Comparison of ENCODE assay signal across 8 cellular contexts in genomic region chr3:66038384-66038725, GRCh38. TPM values are rescaled to one million over a fixed set of nuclear protein-coding genes. Genes with fewer than 3 reads are reported as not detected.
DNase-seq lines count a peak whose midpoint lies in the region; ATAC-seq and TF ChIP-seq lines count a peak whose summit lies in the region.

No MANE protein-coding gene starts in this region.

- H3K4me3 ChIP-seq in astrocyte of the spinal cord (ENCODE audit: low read depth, low read length) (peak overlapping the region; percentile 82), left lung (peak overlapping the region; percentile 61 to 78), transverse colon (peak overlapping the region; percentile 67 to 76 (median 73))

- TF ChIP-seq POLR2A in transverse colon (IDR thresholded peaks at IDR 0.05), result no peak

- H3K4me1 Mint-ChIP-seq in activated CD4-positive, alpha-beta T cell treated with anti-CD3 and anti-CD28 coated beads, Interleukin-2, amount 10 ng/mL, durations not matched to agents 24 days and 14 days, result peaks cover 12% of the 10 kb centered on the region

- H3K9me3 ChIP-seq in left lung, result no peaks in the 10 kb centered on the region
- no peaks in the 10 kb centered on the region for H3K9me3 ChIP-seq in transverse colon

- H3K27me3 Mint-ChIP-seq in activated CD4-positive, alpha-beta T cell treated with anti-CD3 and anti-CD28 coated beads, Interleukin-2, amount 10 ng/mL, durations not matched to agents 24 days and 14 days, result peaks cover 61% of the 10 kb centered on the region

- in situ Hi-C loops in astrocyte of the spinal cord (cut with HindIII; ENCODE audit: low sequenced_read_pairs), result no loop called here
- in situ Hi-C loops in transverse colon (cut with MboI; ENCODE audit: low pct_ligation_motif_present in 1 of 4, low pct_unique_long_range_greater_than_20kb in 1 of 4, low sequenced_read_pairs in 3 of 4), result no loop called here

- H3K9me3 Mint-ChIP-seq in activated CD4-positive, alpha-beta T cell treated with anti-CD3 and anti-CD28 coated beads, Interleukin-2, amount 10 ng/mL, durations not matched to agents 24 days and 14 days, result no peaks in the 10 kb centered on the region

- intact Hi-C loops in activated CD4-positive, alpha-beta T cell treated with anti-CD3 and anti-CD28 coated beads, Interleukin-2, amount 10 ng/mL, durations not matched to agents 24 days and 14 days (cut with micrococcal nuclease), result loop anchor here (10.0 kb wide), 1 partner anchor 266 kb away; no protein-coding TSS in a partner anchor
- intact Hi-C loops in left lung (cut with DNase I), result no loop called here
- intact Hi-C loops in transverse colon (cut with DNase I; ENCODE audit: low total_unique reads), result loop anchor here (10.0 kb wide), 1 partner anchor 106 kb away; no protein-coding TSS in a partner anchor

- no peak for TF ChIP-seq EP300 in transverse colon (IDR thresholded peaks at IDR 0.05; ENCODE audit: low read depth)

- peak overlapping the region; percentile 88 for H3K27ac Mint-ChIP-seq in activated CD4-positive, alpha-beta T cell treated with anti-CD3 and anti-CD28 coated beads, Interleukin-2, amount 10 ng/mL, durations not matched to agents 24 days and 14 days

- H3K4me1 ChIP-seq in left lung (peaks cover 0 to 6% of the 10 kb centered on the region in 2 donors), transverse colon (peaks cover 0 to 21% (median 13%) of the 10 kb centered on the region in 4 donors)

- no peak for TF ChIP-seq CTCF in astrocyte of the spinal cord (IDR thresholded peaks at IDR 0.05; ENCODE audit: low read depth, low read length)
- TF ChIP-seq CTCF in left lung (IDR thresholded peaks at IDR 0.05), result no peak
- TF ChIP-seq CTCF in transverse colon (IDR thresholded peaks at IDR 0.05), result no peak

- peaks cover 2% of the 10 kb centered on the region for H3K36me3 Mint-ChIP-seq in activated CD4-positive, alpha-beta T cell treated with anti-CD3 and anti-CD28 coated beads, Interleukin-2, amount 10 ng/mL, durations not matched to agents 24 days and 14 days (ENCODE audit: low read depth)

- H3K27ac ChIP-seq in left lung, result peak overlapping the region; percentile 88 to 95
- H3K27ac ChIP-seq in transverse colon, result peak overlapping the region; percentile 94 to 97 (median 95)

- H3K4me3 Mint-ChIP-seq in activated CD4-positive, alpha-beta T cell treated with anti-CD3 and anti-CD28 coated beads, Interleukin-2, amount 10 ng/mL, durations not matched to agents 24 days and 14 days, result peak overlapping the region; percentile 96

- WGBS in transverse colon (ENCODE audit: low coverage in 1 of 2), 2 donors, result 0 to 1% methylated on average over 8 to 25 of the region's 25 CpGs

- no peak for DNase-seq in activated CD4-positive, alpha-beta T cell treated with anti-CD3 and anti-CD28 coated beads, Interleukin-2, amount 10 ng/mL, durations not matched to agents 24 days and 14 days
- DNase-seq in activated CD4-positive, alpha-beta T cell treated with anti-CD3 and anti-CD28 coated beads, Interleukin-2, amount 50 U/mL, for 1 hour, result no peak
- no peak for DNase-seq in astrocyte of the spinal cord (ENCODE audit: low read depth, low spot score)
- DNase-seq in left lung, result peak in 1 of 2 donors; percentile 79
- no peak for DNase-seq in transverse colon
- no peak for DNase-seq in T-helper 9 cell
- DNase-seq in NCI-H526 (lab: John Stamatoyannopoulos, UW), result no peak

- ATAC-seq in HG03342 (IDR thresholded peaks at IDR 0.05; ENCODE audit: unreplicated experiment), result peak; percentile 13
- peak; percentile 31 for ATAC-seq in left lung

- H3K36me3 ChIP-seq in left lung (no peaks in the 10 kb centered on the region), transverse colon (no peaks in the 10 kb centered on the region)

- H3K27me3 ChIP-seq in left lung (peaks cover 0 to 50% of the 10 kb centered on the region in 2 donors), transverse colon (no peaks in the 10 kb centered on the region)

RNA-seq across cellular contexts. Expression of gene MAGI1, which starts 0.4 kb away (rescaled TPM):
- total RNA-seq in activated CD4-positive, alpha-beta T cell treated with anti-CD3 and anti-CD28 coated beads, Interleukin-2, amount 10 ng/mL, durations not matched to agents 24 days and 14 days, result 2.0 and 2.2 TPM in 2 replicates
- total RNA-seq in left lung, result 10 to 100 TPM; 27.4 to 31.6 TPM
- 100 to 1,000 TPM in 1 of 4 donors, 10 to 100 TPM in 3; 50.8 to 190 (median 67.4) TPM for total RNA-seq in transverse colon

Comparison
In these comparisons a context has a peak if more than half of its experiments do, and no peak if none do; other contexts are left out.
1. intact Hi-C loops: an anchor here in activated CD4-positive, alpha-beta T cell treated with anti-CD3 and anti-CD28 coated beads, Interleukin-2, amount 10 ng/mL, durations not matched to agents 24 days and 14 days (10.0 kb wide) and transverse colon (10.0 kb wide); none called in left lung.